Comparison of ENCODE assay signal across 1 cellular context in the genomic region with DNA sequence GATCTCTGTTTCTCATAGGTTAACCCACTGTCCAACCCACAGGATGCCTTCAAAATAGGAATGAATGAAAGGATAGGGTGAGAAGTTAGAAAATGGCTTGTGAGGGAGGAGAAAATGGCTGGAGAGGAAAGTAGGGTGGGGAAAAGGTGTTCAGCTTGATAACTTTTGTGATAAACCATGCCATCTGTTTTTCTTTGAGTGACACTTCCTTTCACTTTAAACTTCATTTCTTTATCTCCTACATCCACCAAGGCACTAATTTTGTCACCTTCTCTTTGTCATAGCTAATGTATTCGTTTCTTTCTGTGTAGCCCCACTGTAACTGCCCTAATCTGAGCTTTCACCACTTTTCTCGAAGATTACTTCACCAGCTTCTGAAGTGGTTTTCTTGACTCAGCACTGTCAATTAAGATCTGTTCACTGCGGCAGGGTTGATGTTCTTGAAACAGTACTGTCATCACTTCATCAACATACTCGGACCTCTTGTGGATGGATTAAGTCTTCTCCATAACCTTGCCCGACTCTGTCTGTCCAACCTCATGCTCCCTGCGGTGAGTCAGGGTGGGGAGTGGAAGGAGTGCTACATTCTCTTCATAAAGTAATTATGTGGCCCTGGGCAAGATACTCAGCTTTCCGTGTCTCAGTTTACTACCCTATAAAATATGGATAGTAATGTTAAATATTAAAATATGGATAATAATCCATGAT.
TF ChIP-seq lines count a peak whose summit lies in the region.

No MANE protein-coding gene starts in this region.

TF ChIP-seq in K562, 482 proteins besides CTCF, POLR2A, EP300 and RAD21 (continues in another document):
- TF ChIP-seq YBX1 (IDR thresholded peaks at IDR 0.05) = no peak
- TF ChIP-seq, protein P1, sequence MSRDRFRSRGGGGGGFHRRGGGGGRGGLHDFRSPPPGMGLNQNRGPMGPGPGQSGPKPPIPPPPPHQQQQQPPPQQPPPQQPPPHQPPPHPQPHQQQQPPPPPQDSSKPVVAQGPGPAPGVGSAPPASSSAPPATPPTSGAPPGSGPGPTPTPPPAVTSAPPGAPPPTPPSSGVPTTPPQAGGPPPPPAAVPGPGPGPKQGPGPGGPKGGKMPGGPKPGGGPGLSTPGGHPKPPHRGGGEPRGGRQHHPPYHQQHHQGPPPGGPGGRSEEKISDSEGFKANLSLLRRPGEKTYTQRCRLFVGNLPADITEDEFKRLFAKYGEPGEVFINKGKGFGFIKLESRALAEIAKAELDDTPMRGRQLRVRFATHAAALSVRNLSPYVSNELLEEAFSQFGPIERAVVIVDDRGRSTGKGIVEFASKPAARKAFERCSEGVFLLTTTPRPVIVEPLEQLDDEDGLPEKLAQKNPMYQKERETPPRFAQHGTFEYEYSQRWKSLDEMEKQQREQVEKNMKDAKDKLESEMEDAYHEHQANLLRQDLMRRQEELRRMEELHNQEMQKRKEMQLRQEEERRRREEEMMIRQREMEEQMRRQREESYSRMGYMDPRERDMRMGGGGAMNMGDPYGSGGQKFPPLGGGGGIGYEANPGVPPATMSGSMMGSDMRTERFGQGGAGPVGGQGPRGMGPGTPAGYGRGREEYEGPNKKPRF (IDR thresholded peaks at IDR 0.05; ENCODE audit: low read depth, low read length) = no peak
- TF ChIP-seq HCFC1 (IDR thresholded peaks at IDR 0.05; ENCODE audit: low read depth, low read length) = no peak
- no peak for TF ChIP-seq XRCC3 (IDR thresholded peaks at IDR 0.05)
- TF ChIP-seq TEAD2 (tag; IDR thresholded peaks at IDR 0.05) = no peak
- peak in 1 of 2 experiments; percentile 78; a peak in 1 of 3 replicates for TF ChIP-seq CBX3 (IDR thresholded peaks at IDR 0.05; ENCODE audit: borderline replicate concordance in 1 of 2, low read length in 2 of 2)
- no peak for TF ChIP-seq DNMT1 (IDR thresholded peaks at IDR 0.05)
- TF ChIP-seq ZNF174 (CRISPR knock-in tag; IDR thresholded peaks at IDR 0.05) = no peak
- TF ChIP-seq RB1 (IDR thresholded peaks at IDR 0.05; ENCODE audit: low read depth) = no peak
- TF ChIP-seq SP1 (CRISPR knock-in tag; IDR thresholded peaks at IDR 0.05) = peak; percentile 60; the same call in 1 of the 2 replicates
- TF ChIP-seq MAFF (IDR thresholded peaks at IDR 0.05; ENCODE audit: low read length) = peak; percentile 81
- TF ChIP-seq MEIS2 (IDR thresholded peaks at IDR 0.05; ENCODE audit: partially characterized antibody) = peak; percentile 99
- TF ChIP-seq RFX7 (CRISPR knock-in tag; IDR thresholded peaks at IDR 0.05) = no peak
- TF ChIP-seq L3MBTL2 (IDR thresholded peaks at IDR 0.05) = peak; percentile 80
- TF ChIP-seq, protein P2, sequence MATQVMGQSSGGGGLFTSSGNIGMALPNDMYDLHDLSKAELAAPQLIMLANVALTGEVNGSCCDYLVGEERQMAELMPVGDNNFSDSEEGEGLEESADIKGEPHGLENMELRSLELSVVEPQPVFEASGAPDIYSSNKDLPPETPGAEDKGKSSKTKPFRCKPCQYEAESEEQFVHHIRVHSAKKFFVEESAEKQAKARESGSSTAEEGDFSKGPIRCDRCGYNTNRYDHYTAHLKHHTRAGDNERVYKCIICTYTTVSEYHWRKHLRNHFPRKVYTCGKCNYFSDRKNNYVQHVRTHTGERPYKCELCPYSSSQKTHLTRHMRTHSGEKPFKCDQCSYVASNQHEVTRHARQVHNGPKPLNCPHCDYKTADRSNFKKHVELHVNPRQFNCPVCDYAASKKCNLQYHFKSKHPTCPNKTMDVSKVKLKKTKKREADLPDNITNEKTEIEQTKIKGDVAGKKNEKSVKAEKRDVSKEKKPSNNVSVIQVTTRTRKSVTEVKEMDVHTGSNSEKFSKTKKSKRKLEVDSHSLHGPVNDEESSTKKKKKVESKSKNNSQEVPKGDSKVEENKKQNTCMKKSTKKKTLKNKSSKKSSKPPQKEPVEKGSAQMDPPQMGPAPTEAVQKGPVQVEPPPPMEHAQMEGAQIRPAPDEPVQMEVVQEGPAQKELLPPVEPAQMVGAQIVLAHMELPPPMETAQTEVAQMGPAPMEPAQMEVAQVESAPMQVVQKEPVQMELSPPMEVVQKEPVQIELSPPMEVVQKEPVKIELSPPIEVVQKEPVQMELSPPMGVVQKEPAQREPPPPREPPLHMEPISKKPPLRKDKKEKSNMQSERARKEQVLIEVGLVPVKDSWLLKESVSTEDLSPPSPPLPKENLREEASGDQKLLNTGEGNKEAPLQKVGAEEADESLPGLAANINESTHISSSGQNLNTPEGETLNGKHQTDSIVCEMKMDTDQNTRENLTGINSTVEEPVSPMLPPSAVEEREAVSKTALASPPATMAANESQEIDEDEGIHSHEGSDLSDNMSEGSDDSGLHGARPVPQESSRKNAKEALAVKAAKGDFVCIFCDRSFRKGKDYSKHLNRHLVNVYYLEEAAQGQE (CRISPR knock-in tag; IDR thresholded peaks at IDR 0.05; ENCODE audit: low read depth) = no peak
- TF ChIP-seq NR1H2 (CRISPR knock-in tag; IDR thresholded peaks at IDR 0.05) = no peak
- TF ChIP-seq, protein P3, sequence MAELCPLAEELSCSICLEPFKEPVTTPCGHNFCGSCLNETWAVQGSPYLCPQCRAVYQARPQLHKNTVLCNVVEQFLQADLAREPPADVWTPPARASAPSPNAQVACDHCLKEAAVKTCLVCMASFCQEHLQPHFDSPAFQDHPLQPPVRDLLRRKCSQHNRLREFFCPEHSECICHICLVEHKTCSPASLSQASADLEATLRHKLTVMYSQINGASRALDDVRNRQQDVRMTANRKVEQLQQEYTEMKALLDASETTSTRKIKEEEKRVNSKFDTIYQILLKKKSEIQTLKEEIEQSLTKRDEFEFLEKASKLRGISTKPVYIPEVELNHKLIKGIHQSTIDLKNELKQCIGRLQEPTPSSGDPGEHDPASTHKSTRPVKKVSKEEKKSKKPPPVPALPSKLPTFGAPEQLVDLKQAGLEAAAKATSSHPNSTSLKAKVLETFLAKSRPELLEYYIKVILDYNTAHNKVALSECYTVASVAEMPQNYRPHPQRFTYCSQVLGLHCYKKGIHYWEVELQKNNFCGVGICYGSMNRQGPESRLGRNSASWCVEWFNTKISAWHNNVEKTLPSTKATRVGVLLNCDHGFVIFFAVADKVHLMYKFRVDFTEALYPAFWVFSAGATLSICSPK (IDR thresholded peaks at IDR 0.05; ENCODE audit: borderline replicate concordance) = no peak
- no peak for TF ChIP-seq ZFP1 (CRISPR knock-in tag; IDR thresholded peaks at IDR 0.05)
- peak; percentile 94 for TF ChIP-seq BACH1 (tag; IDR thresholded peaks at IDR 0.05)
- TF ChIP-seq, protein P4, sequence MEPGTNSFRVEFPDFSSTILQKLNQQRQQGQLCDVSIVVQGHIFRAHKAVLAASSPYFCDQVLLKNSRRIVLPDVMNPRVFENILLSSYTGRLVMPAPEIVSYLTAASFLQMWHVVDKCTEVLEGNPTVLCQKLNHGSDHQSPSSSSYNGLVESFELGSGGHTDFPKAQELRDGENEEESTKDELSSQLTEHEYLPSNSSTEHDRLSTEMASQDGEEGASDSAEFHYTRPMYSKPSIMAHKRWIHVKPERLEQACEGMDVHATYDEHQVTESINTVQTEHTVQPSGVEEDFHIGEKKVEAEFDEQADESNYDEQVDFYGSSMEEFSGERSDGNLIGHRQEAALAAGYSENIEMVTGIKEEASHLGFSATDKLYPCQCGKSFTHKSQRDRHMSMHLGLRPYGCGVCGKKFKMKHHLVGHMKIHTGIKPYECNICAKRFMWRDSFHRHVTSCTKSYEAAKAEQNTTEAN (CRISPR knock-in tag; IDR thresholded peaks at IDR 0.05) = no peak
- TF ChIP-seq, protein P5, sequence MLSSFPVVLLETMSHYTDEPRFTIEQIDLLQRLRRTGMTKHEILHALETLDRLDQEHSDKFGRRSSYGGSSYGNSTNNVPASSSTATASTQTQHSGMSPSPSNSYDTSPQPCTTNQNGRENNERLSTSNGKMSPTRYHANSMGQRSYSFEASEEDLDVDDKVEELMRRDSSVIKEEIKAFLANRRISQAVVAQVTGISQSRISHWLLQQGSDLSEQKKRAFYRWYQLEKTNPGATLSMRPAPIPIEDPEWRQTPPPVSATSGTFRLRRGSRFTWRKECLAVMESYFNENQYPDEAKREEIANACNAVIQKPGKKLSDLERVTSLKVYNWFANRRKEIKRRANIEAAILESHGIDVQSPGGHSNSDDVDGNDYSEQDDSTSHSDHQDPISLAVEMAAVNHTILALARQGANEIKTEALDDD (IDR thresholded peaks at IDR 0.05) = peak; percentile 97
- TF ChIP-seq, protein P6, sequence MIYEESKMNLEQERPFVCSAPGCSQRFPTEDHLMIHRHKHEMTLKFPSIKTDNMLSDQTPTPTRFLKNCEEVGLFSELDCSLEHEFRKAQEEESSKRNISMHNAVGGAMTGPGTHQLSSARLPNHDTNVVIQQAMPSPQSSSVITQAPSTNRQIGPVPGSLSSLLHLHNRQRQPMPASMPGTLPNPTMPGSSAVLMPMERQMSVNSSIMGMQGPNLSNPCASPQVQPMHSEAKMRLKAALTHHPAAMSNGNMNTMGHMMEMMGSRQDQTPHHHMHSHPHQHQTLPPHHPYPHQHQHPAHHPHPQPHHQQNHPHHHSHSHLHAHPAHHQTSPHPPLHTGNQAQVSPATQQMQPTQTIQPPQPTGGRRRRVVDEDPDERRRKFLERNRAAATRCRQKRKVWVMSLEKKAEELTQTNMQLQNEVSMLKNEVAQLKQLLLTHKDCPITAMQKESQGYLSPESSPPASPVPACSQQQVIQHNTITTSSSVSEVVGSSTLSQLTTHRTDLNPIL (CRISPR knock-in tag; IDR thresholded peaks at IDR 0.05) = no peak
- TF ChIP-seq HMG20A (CRISPR knock-in tag; conservative IDR thresholded peaks at IDR 0.05) = no peak
- TF ChIP-seq GATA2 (CRISPR knock-in tag; IDR thresholded peaks at IDR 0.05) = peak; percentile 80
- TF ChIP-seq HLTF (IDR thresholded peaks at IDR 0.05) = peak; percentile 91
- peak; percentile 95; the same call in 1 of the 2 replicates for TF ChIP-seq CTBP1 (IDR thresholded peaks at IDR 0.05; ENCODE audit: borderline replicate concordance)
- TF ChIP-seq SIRT6 (IDR thresholded peaks at IDR 0.05; ENCODE audit: low read depth, low read length) = no peak
- TF ChIP-seq, protein P7, sequence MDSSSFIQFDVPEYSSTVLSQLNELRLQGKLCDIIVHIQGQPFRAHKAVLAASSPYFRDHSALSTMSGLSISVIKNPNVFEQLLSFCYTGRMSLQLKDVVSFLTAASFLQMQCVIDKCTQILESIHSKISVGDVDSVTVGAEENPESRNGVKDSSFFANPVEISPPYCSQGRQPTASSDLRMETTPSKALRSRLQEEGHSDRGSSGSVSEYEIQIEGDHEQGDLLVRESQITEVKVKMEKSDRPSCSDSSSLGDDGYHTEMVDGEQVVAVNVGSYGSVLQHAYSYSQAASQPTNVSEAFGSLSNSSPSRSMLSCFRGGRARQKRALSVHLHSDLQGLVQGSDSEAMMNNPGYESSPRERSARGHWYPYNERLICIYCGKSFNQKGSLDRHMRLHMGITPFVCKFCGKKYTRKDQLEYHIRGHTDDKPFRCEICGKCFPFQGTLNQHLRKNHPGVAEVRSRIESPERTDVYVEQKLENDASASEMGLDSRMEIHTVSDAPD (CRISPR knock-in tag; IDR thresholded peaks at IDR 0.05) = no peak
- peak; percentile 96 for TF ChIP-seq CEBPB (tag; IDR thresholded peaks at IDR 0.05)
- peak; percentile 82 for TF ChIP-seq DACH1 (IDR thresholded peaks at IDR 0.05; ENCODE audit: partially characterized antibody)
- TF ChIP-seq, protein P8, sequence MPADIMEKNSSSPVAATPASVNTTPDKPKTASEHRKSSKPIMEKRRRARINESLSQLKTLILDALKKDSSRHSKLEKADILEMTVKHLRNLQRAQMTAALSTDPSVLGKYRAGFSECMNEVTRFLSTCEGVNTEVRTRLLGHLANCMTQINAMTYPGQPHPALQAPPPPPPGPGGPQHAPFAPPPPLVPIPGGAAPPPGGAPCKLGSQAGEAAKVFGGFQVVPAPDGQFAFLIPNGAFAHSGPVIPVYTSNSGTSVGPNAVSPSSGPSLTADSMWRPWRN (IDR thresholded peaks at IDR 0.05; ENCODE audit: low read depth) = peak; percentile 88
- TF ChIP-seq CXXC5 (CRISPR knock-in tag; IDR thresholded peaks at IDR 0.05) = peak; percentile 86
- no peak for TF ChIP-seq ZNF140 (CRISPR knock-in tag; IDR thresholded peaks at IDR 0.05)
- TF ChIP-seq TFAM (CRISPR knock-in tag; conservative IDR thresholded peaks at IDR 0.05) = no peak
- TF ChIP-seq KHSRP (IDR thresholded peaks at IDR 0.05) = peak; percentile 81
- TF ChIP-seq ZNF134 (CRISPR knock-in tag; conservative IDR thresholded peaks at IDR 0.05) = no peak
- no peak for TF ChIP-seq HNRNPH1 (optimal IDR thresholded peaks at IDR 0.05; ENCODE audit: low read depth, low read length)
- TF ChIP-seq, protein P9, sequence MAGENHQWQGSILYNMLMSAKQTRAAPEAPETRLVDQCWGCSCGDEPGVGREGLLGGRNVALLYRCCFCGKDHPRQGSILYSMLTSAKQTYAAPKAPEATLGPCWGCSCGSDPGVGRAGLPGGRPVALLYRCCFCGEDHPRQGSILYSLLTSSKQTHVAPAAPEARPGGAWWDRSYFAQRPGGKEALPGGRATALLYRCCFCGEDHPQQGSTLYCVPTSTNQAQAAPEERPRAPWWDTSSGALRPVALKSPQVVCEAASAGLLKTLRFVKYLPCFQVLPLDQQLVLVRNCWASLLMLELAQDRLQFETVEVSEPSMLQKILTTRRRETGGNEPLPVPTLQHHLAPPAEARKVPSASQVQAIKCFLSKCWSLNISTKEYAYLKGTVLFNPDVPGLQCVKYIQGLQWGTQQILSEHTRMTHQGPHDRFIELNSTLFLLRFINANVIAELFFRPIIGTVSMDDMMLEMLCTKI (IDR thresholded peaks at IDR 0.05; ENCODE audit: partially characterized antibody) = no peak
- TF ChIP-seq, protein P10, sequence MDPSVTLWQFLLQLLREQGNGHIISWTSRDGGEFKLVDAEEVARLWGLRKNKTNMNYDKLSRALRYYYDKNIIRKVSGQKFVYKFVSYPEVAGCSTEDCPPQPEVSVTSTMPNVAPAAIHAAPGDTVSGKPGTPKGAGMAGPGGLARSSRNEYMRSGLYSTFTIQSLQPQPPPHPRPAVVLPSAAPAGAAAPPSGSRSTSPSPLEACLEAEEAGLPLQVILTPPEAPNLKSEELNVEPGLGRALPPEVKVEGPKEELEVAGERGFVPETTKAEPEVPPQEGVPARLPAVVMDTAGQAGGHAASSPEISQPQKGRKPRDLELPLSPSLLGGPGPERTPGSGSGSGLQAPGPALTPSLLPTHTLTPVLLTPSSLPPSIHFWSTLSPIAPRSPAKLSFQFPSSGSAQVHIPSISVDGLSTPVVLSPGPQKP (CRISPR knock-in tag; IDR thresholded peaks at IDR 0.05) = no peak
- no peak for TF ChIP-seq ZKSCAN3 (CRISPR knock-in tag; IDR thresholded peaks at IDR 0.05)
- peak; percentile 95 for TF ChIP-seq PHB2 (IDR thresholded peaks at IDR 0.05; ENCODE audit: low read depth)
- no peak for TF ChIP-seq SRSF1 (IDR thresholded peaks at IDR 0.05; ENCODE audit: low read depth, low read length)
- TF ChIP-seq ESRRA (IDR thresholded peaks at IDR 0.05; ENCODE audit: borderline replicate concordance, low read depth) = peak; percentile 78; the same call in 1 of the 2 replicates
- TF ChIP-seq NFXL1 (CRISPR knock-in tag; IDR thresholded peaks at IDR 0.05) = no peak
- peak; percentile 95 for TF ChIP-seq ZNF766 (CRISPR knock-in tag; conservative IDR thresholded peaks at IDR 0.05)
- TF ChIP-seq FOXJ3 (CRISPR knock-in tag; IDR thresholded peaks at IDR 0.05) = no peak
- TF ChIP-seq, protein P11, sequence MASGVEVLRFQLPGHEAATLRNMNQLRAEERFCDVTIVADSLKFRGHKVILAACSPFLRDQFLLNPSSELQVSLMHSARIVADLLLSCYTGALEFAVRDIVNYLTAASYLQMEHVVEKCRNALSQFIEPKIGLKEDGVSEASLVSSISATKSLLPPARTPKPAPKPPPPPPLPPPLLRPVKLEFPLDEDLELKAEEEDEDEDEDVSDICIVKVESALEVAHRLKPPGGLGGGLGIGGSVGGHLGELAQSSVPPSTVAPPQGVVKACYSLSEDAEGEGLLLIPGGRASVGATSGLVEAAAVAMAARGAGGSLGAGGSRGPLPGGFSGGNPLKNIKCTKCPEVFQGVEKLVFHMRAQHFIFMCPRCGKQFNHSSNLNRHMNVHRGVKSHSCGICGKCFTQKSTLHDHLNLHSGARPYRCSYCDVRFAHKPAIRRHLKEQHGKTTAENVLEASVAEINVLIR (CRISPR knock-in tag; IDR thresholded peaks at IDR 0.05) = no peak
- peak; percentile 99 for TF ChIP-seq SOX6 (IDR thresholded peaks at IDR 0.05)
- no peak for TF ChIP-seq CBX8 (IDR thresholded peaks at IDR 0.05; ENCODE audit: borderline replicate concordance, extremely low read depth, low read depth, low read length, poor library complexity, severe bottlenecking)
